Comparison of ENCODE assay signal across 2 cellular contexts in the genomic region with DNA sequence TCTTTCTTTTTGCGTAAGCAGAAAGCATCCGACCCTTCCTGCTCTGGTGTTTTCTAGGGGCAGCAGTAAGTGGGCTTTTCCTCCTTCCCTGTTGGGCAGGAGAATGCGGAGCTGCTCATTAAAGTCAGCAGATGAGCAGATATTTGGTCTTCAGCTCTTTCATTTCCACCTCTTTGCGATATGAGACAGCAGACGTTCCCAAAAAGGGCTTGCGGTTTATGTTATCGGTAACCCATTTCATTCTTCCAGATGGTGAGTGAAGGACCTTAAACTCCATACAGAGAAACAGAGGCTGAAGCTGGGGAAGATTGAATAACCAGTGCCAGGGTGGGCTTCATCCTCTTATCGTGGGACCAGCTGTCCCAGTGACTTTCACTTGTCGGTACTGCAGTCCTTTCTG.
TF ChIP-seq lines count a peak whose summit lies in the region.

No MANE protein-coding gene starts in this region.

TF ChIP-seq in GM23338, 12 proteins besides CTCF, POLR2A, EP300 and RAD21:
- TF ChIP-seq ETS1 (IDR thresholded peaks at IDR 0.05) (no peak), ZNF462 (CRISPR knock-in tag; IDR thresholded peaks at IDR 0.05) (no peak), CREB1 (CRISPR knock-in tag; IDR thresholded peaks at IDR 0.05; ENCODE audit: low read depth) (no peak), NANOG (IDR thresholded peaks at IDR 0.05; ENCODE audit: borderline replicate concordance) (no peak), ZNF331 (CRISPR knock-in tag; IDR thresholded peaks at IDR 0.05; ENCODE audit: low read depth) (no peak), POLR2AphosphoS5 (IDR thresholded peaks at IDR 0.05; ENCODE audit: low read depth) (no peak), STAT1 (IDR thresholded peaks at IDR 0.05; ENCODE audit: unreplicated experiment) (no peak), EZH2phosphoT487 (IDR thresholded peaks at IDR 0.05; ENCODE audit: unreplicated experiment) (no peak), EZH2 (IDR thresholded peaks at IDR 0.05; ENCODE audit: low read depth, unreplicated experiment) (no peak)
- TF ChIP-seq, protein P1, sequence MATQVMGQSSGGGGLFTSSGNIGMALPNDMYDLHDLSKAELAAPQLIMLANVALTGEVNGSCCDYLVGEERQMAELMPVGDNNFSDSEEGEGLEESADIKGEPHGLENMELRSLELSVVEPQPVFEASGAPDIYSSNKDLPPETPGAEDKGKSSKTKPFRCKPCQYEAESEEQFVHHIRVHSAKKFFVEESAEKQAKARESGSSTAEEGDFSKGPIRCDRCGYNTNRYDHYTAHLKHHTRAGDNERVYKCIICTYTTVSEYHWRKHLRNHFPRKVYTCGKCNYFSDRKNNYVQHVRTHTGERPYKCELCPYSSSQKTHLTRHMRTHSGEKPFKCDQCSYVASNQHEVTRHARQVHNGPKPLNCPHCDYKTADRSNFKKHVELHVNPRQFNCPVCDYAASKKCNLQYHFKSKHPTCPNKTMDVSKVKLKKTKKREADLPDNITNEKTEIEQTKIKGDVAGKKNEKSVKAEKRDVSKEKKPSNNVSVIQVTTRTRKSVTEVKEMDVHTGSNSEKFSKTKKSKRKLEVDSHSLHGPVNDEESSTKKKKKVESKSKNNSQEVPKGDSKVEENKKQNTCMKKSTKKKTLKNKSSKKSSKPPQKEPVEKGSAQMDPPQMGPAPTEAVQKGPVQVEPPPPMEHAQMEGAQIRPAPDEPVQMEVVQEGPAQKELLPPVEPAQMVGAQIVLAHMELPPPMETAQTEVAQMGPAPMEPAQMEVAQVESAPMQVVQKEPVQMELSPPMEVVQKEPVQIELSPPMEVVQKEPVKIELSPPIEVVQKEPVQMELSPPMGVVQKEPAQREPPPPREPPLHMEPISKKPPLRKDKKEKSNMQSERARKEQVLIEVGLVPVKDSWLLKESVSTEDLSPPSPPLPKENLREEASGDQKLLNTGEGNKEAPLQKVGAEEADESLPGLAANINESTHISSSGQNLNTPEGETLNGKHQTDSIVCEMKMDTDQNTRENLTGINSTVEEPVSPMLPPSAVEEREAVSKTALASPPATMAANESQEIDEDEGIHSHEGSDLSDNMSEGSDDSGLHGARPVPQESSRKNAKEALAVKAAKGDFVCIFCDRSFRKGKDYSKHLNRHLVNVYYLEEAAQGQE (IDR thresholded peaks at IDR 0.05; ENCODE audit: unreplicated experiment): no peak

TF ChIP-seq in K562, 482 proteins besides CTCF, POLR2A, EP300 and RAD21 (continues in another document):
- TF ChIP-seq, protein P2, sequence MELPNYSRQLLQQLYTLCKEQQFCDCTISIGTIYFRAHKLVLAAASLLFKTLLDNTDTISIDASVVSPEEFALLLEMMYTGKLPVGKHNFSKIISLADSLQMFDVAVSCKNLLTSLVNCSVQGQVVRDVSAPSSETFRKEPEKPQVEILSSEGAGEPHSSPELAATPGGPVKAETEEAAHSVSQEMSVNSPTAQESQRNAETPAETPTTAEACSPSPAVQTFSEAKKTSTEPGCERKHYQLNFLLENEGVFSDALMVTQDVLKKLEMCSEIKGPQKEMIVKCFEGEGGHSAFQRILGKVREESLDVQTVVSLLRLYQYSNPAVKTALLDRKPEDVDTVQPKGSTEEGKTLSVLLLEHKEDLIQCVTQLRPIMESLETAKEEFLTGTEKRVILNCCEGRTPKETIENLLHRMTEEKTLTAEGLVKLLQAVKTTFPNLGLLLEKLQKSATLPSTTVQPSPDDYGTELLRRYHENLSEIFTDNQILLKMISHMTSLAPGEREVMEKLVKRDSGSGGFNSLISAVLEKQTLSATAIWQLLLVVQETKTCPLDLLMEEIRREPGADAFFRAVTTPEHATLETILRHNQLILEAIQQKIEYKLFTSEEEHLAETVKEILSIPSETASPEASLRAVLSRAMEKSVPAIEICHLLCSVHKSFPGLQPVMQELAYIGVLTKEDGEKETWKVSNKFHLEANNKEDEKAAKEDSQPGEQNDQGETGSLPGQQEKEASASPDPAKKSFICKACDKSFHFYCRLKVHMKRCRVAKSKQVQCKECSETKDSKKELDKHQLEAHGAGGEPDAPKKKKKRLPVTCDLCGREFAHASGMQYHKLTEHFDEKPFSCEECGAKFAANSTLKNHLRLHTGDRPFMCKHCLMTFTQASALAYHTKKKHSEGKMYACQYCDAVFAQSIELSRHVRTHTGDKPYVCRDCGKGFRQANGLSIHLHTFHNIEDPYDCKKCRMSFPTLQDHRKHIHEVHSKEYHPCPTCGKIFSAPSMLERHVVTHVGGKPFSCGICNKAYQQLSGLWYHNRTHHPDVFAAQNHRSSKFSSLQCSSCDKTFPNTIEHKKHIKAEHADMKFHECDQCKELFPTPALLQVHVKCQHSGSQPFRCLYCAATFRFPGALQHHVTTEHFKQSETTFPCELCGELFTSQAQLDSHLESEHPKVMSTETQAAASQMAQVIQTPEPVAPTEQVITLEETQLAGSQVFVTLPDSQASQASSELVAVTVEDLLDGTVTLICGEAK (IDR thresholded peaks at IDR 0.05): no peak
- TF ChIP-seq, protein P2 (CRISPR knock-in tag; IDR thresholded peaks at IDR 0.05): no peak
- TF ChIP-seq, protein P3, sequence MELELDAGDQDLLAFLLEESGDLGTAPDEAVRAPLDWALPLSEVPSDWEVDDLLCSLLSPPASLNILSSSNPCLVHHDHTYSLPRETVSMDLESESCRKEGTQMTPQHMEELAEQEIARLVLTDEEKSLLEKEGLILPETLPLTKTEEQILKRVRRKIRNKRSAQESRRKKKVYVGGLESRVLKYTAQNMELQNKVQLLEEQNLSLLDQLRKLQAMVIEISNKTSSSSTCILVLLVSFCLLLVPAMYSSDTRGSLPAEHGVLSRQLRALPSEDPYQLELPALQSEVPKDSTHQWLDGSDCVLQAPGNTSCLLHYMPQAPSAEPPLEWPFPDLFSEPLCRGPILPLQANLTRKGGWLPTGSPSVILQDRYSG (tag; conservative IDR thresholded peaks at IDR 0.05; ENCODE audit: low read depth): no peak
- TF ChIP-seq CTBP1 (IDR thresholded peaks at IDR 0.05; ENCODE audit: borderline replicate concordance): peak; percentile 46; the same call in 1 of the 2 replicates
- no peak for TF ChIP-seq MBD1 (CRISPR knock-in tag; IDR thresholded peaks at IDR 0.05)
- TF ChIP-seq ESRRA (IDR thresholded peaks at IDR 0.05; ENCODE audit: borderline replicate concordance, low read depth): peak; percentile 52; the same call in 1 of the 2 replicates
- TF ChIP-seq MAX (CRISPR knock-in tag; IDR thresholded peaks at IDR 0.05): no peak
- peak; percentile 40 for TF ChIP-seq RBBP5 (IDR thresholded peaks at IDR 0.05; ENCODE audit: borderline replicate concordance, insufficient read depth, low read length, poor library complexity, severe bottlenecking)
- TF ChIP-seq POLR2AphosphoS5 (IDR thresholded peaks at IDR 0.05; ENCODE audit: control insufficient read depth, insufficient read depth, low read depth, low read length): 0 out of 2 replicates have a peak, but pooled peaks have one; percentile 37
- 0 out of 2 replicates have a peak, but pooled peaks have one; percentile 63 for TF ChIP-seq MECOM (CRISPR knock-in tag; IDR thresholded peaks at IDR 0.05)
- no peak for TF ChIP-seq GABPB1 (CRISPR knock-in tag; IDR thresholded peaks at IDR 0.05)
- 0 out of 2 replicates have a peak, but pooled peaks have one; percentile 50 for TF ChIP-seq SMAD4 (CRISPR knock-in tag; conservative IDR thresholded peaks at IDR 0.05)
- TF ChIP-seq SREBF1 (IDR thresholded peaks at IDR 0.05; ENCODE audit: borderline replicate concordance, low read depth, low read length): no peak
- peak; percentile 50 for TF ChIP-seq TCF3 (CRISPR knock-in tag; IDR thresholded peaks at IDR 0.05)
- TF ChIP-seq TEAD4 (IDR thresholded peaks at IDR 0.05; ENCODE audit: low read length): peak; percentile 67; the same call in 1 of the 2 replicates
- no peak for TF ChIP-seq TEAD4 (CRISPR knock-in tag; IDR thresholded peaks at IDR 0.05; ENCODE audit: borderline replicate concordance)
- TF ChIP-seq ZNF146 (CRISPR knock-in tag; IDR thresholded peaks at IDR 0.05; ENCODE audit: unreplicated experiment): no peak
- TF ChIP-seq PRPF4 (IDR thresholded peaks at IDR 0.05; ENCODE audit: insufficient read depth, low read depth, low read length, poor library complexity, severe bottlenecking): no peak
- 0 out of 4 replicates have a peak, but pooled peaks of 1 of the 2 experiments have one; percentile 6 for TF ChIP-seq KDM1A (IDR thresholded peaks at IDR 0.05)
- TF ChIP-seq TAF15 (IDR thresholded peaks at IDR 0.05; ENCODE audit: low read depth, low read length): no peak
- TF ChIP-seq ZNF143 (CRISPR knock-in tag; IDR thresholded peaks at IDR 0.05): no peak
